21 cellular contexts compared by ENCODE assay signal in genomic region chr14:58966991-58967390, GRCh38.
"Had no signal": no experiment of that assay in that cellular context is flagged by ENCODE, and none has a peak within 500 bp of the region (broad histone marks: within the 10 kb centered on the region; RNA-seq: fewer than 3 reads in every experiment).

No MANE protein-coding gene starts in this region.

- H3K4me3 Mint-ChIP-seq: dendritic cell treated with granulocyte-macrophage colony-stimulating factor and Interleukin-4, amounts not matched to agents 40 ng/mL and 50 ng/mL, for 4 days; memory B cell; naive B cell had no signal

- H3K27me3 ChIP-seq: esophagus squamous epithelium, gastroesophageal sphincter, left lung, neutrophil, suprapubic skin, thyroid gland, upper lobe of left lung, vagina had no signal

- H3K4me3 ChIP-seq: esophagus squamous epithelium, gastroesophageal sphincter, left lung, lower lobe of right lung, suprapubic skin, thyroid gland, upper lobe of left lung, vagina had no signal

- H3K27me3 Mint-ChIP-seq: dendritic cell treated with granulocyte-macrophage colony-stimulating factor and Interleukin-4, amounts not matched to agents 40 ng/mL and 50 ng/mL, for 4 days; naive B cell; progenitor cell of endocrine pancreas had no signal

- ATAC-seq: gastroesophageal sphincter, left lung, lower lobe of right lung, right cardiac atrium had no signal

- H3K4me1 Mint-ChIP-seq: memory B cell, naive B cell had no signal

- H3K4me1 ChIP-seq: esophagus squamous epithelium, gastroesophageal sphincter, left lung, lower lobe of right lung, suprapubic skin, thyroid gland, upper lobe of left lung, vagina had no signal

- H3K27ac ChIP-seq: esophagus squamous epithelium, gastroesophageal sphincter, left lung, lower lobe of right lung, neutrophil, suprapubic skin, thyroid gland, upper lobe of left lung, vagina had no signal

- H3K9me3 ChIP-seq: esophagus squamous epithelium, gastroesophageal sphincter, left lung, lower lobe of right lung, neutrophil, suprapubic skin, thyroid gland, upper lobe of left lung, vagina had no signal

- H3K36me3 Mint-ChIP-seq: memory B cell, naive B cell had no signal

- DNase-seq: esophagus squamous epithelium; foreskin fibroblast; glutamatergic neuron; islet precursor cell; left lung; lower lobe of right lung; midbrain; naive B cell; right cardiac atrium; small intestine; stimulated activated CD4-positive, alpha-beta T cell treated with anti-CD3 and anti-CD28 coated beads, Interleukin-12 subunit alpha, Interleukin-12 subunit beta, amount 100 ng/mL, for 4 hours; stimulated activated naive CD4-positive, alpha-beta T cell treated with Interleukin-2 at 50 U/mL for 16 hours; thyroid gland; upper lobe of left lung had no signal

- H3K36me3 ChIP-seq: esophagus squamous epithelium, gastroesophageal sphincter, left lung, lower lobe of right lung, neutrophil, suprapubic skin, thyroid gland, upper lobe of left lung, vagina had no signal

- H3K27ac Mint-ChIP-seq: dendritic cell treated with granulocyte-macrophage colony-stimulating factor and Interleukin-4, amounts not matched to agents 40 ng/mL and 50 ng/mL, for 4 days; memory B cell; progenitor cell of endocrine pancreas had no signal

- H3K9me3 Mint-ChIP-seq: dendritic cell treated with granulocyte-macrophage colony-stimulating factor and Interleukin-4, amounts not matched to agents 40 ng/mL and 50 ng/mL, for 4 days had no signal
